Comparison of ENCODE assay signal across 17 cellular contexts in genomic region chr6:152002306-152002705, GRCh38.
"Had no signal": no experiment of that assay in that cellular context is flagged by ENCODE, and none has a peak within 500 bp of the region (broad histone marks: within the 10 kb centered on the region; RNA-seq: fewer than 3 reads in every experiment).

No MANE protein-coding gene starts in this region.

- H3K9ac ChIP-seq: KMS-11, SK-N-SH had no signal

- H3K9me3 ChIP-seq: SK-N-SH had no signal

- H3K4me2 ChIP-seq: SK-N-SH had no signal

- H3K27ac ChIP-seq: KMS-11, RWPE1 had no signal

- FAIRE-seq: K562 had no signal

- H3K4me3 ChIP-seq: K562 had no signal

- DNase-seq: Kasumi-1, MM.1S, NCI-H1092 treated with DMSO at 0.1 percent for 48 hours, NCI-H1436, NCI-H187, NCI-H2029, NCI-H2081 treated with DMSO at 0.1 percent for 48 hours, NCI-H2227 treated with DMSO at 0.1 percent for 48 hours, NCI-H526 treated with DMSO at 0.1 percent for 48 hours, NCI-H748 treated with DMSO at 0.1 percent for 48 hours, PC-3, SHP77, SK-N-SH, SW 1271 had no signal
